ENCODE assay signal across 1 cellular context in genomic region chr1:1918901-1919303, GRCh38.
TF ChIP-seq lines count a peak whose summit lies in the region.

Gene TMEM52, minus strand, starts transcription at chr1:1919279. Its CDS starts 14 bp downstream, at chr1:1919265.

TF ChIP-seq in WTC11, 78 proteins besides CTCF, POLR2A, EP300 and RAD21 (continued from another document):
- TF ChIP-seq AFF4 (CRISPR knock-in tag; IDR thresholded peaks at IDR 0.05; ENCODE audit: borderline replicate concordance): no peak
- TF ChIP-seq NR3C1 (CRISPR knock-in tag; conservative IDR thresholded peaks at IDR 0.05; ENCODE audit: low read depth): no peak
- TF ChIP-seq ATF3 (CRISPR knock-in tag; conservative IDR thresholded peaks at IDR 0.05): no peak
- TF ChIP-seq, protein P1, sequence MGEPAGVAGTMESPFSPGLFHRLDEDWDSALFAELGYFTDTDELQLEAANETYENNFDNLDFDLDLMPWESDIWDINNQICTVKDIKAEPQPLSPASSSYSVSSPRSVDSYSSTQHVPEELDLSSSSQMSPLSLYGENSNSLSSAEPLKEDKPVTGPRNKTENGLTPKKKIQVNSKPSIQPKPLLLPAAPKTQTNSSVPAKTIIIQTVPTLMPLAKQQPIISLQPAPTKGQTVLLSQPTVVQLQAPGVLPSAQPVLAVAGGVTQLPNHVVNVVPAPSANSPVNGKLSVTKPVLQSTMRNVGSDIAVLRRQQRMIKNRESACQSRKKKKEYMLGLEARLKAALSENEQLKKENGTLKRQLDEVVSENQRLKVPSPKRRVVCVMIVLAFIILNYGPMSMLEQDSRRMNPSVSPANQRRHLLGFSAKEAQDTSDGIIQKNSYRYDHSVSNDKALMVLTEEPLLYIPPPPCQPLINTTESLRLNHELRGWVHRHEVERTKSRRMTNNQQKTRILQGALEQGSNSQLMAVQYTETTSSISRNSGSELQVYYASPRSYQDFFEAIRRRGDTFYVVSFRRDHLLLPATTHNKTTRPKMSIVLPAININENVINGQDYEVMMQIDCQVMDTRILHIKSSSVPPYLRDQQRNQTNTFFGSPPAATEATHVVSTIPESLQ (CRISPR knock-in tag; IDR thresholded peaks at IDR 0.05): no peak
- TF ChIP-seq ZNF317 (CRISPR knock-in tag; IDR thresholded peaks at IDR 0.05; ENCODE audit: borderline replicate concordance, low read depth): no peak
- TF ChIP-seq GABPB1 (CRISPR knock-in tag; IDR thresholded peaks at IDR 0.05): no peak
- TF ChIP-seq, protein P2, sequence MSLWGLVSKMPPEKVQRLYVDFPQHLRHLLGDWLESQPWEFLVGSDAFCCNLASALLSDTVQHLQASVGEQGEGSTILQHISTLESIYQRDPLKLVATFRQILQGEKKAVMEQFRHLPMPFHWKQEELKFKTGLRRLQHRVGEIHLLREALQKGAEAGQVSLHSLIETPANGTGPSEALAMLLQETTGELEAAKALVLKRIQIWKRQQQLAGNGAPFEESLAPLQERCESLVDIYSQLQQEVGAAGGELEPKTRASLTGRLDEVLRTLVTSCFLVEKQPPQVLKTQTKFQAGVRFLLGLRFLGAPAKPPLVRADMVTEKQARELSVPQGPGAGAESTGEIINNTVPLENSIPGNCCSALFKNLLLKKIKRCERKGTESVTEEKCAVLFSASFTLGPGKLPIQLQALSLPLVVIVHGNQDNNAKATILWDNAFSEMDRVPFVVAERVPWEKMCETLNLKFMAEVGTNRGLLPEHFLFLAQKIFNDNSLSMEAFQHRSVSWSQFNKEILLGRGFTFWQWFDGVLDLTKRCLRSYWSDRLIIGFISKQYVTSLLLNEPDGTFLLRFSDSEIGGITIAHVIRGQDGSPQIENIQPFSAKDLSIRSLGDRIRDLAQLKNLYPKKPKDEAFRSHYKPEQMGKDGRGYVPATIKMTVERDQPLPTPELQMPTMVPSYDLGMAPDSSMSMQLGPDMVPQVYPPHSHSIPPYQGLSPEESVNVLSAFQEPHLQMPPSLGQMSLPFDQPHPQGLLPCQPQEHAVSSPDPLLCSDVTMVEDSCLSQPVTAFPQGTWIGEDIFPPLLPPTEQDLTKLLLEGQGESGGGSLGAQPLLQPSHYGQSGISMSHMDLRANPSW (CRISPR knock-in tag; conservative IDR thresholded peaks at IDR 0.05; ENCODE audit: low read depth): no peak
- TF ChIP-seq NR2C2 (CRISPR knock-in tag; IDR thresholded peaks at IDR 0.05): no peak
- TF ChIP-seq, protein P3, sequence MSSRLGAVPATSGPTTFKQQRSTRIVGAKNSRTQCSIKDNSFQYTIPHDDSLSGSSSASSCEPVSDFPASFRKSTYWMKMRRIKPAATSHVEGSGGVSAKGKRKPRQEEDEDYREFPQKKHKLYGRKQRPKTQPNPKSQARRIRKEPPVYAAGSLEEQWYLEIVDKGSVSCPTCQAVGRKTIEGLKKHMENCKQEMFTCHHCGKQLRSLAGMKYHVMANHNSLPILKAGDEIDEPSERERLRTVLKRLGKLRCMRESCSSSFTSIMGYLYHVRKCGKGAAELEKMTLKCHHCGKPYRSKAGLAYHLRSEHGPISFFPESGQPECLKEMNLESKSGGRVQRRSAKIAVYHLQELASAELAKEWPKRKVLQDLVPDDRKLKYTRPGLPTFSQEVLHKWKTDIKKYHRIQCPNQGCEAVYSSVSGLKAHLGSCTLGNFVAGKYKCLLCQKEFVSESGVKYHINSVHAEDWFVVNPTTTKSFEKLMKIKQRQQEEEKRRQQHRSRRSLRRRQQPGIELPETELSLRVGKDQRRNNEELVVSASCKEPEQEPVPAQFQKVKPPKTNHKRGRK (CRISPR knock-in tag; IDR thresholded peaks at IDR 0.05; ENCODE audit: borderline replicate concordance): no peak
- no peak for TF ChIP-seq SMAD4 (CRISPR knock-in tag; IDR thresholded peaks at IDR 0.05)
